ENCODE assay signal across 13 cellular contexts in genomic region chr17:78409191-78409621, GRCh38. TPM values are rescaled to one million over a fixed set of nuclear protein-coding genes. Genes with fewer than 3 reads are reported as not detected.
DNase-seq lines count a peak whose midpoint lies in the region; ATAC-seq and TF ChIP-seq lines count a peak whose summit lies in the region.
"Had no signal": no experiment of that assay in that cellular context is flagged by ENCODE, and none has a peak within 500 bp of the region (broad histone marks: within the 10 kb centered on the region; RNA-seq: fewer than 3 reads in every experiment).

No MANE protein-coding gene starts in this region.

- no peak overlapping the region for H3K4me3 ChIP-seq in neutrophil (ENCODE audit: low read depth in 1 of 2, low read length in 1 of 2)

- no peak for TF ChIP-seq CTCF in neutrophil (IDR thresholded peaks at IDR 0.05)

- H3K27me3 Mint-ChIP-seq in activated T-helper 17 cell treated with anti-CD3 and anti-CD28 coated beads, Interleukin-2, amount 50 U/mL, for 72 hours, result no peaks in the 10 kb centered on the region

- no peaks in the 10 kb centered on the region for H3K27me3 ChIP-seq in neutrophil

- H3K36me3 Mint-ChIP-seq in activated T-helper 17 cell treated with anti-CD3 and anti-CD28 coated beads, Interleukin-2, amount 50 U/mL, for 72 hours (ENCODE audit: low read depth), result peaks cover 87% of the 10 kb centered on the region

- peak; percentile 52 for DNase-seq in DMS 273 (lab: John Stamatoyannopoulos, UW; ENCODE audit: unreplicated experiment)
- DNase-seq in DMS 273 treated with DMSO at 0.1 percent for 48 hours (lab: John Stamatoyannopoulos, UW), result no peak
- DNase-seq in NCI-H187 treated with DMSO at 0.1 percent for 48 hours (lab: John Stamatoyannopoulos, UW), result peak; percentile 53
- DNase-seq in NOMO-1 treated with DMSO at 0.1 percent for 48 hours (lab: John Stamatoyannopoulos, UW; ENCODE audit: unreplicated experiment), result no peak
- DNase-seq: activated effector memory CD4-positive, alpha-beta T cell treated with anti-CD3 and anti-CD28 coated beads, Interleukin-2, amount 50 U/mL, for 16 hours; KG1; mesendoderm; stimulated activated CD4-positive, alpha-beta T cell treated with anti-CD3 and anti-CD28 coated beads, Interleukin-2, amount 100 ng/mL, for 48 hours had no signal

- H3K4me3 Mint-ChIP-seq in activated T-helper 17 cell treated with anti-CD3 and anti-CD28 coated beads, Interleukin-2, amount 50 U/mL, for 72 hours, result no peak overlapping the region

- H3K27ac ChIP-seq in neutrophil, result peak overlapping the region; percentile 31
- H3K27ac ChIP-seq: 22Rv1 had no signal

- no peaks in the 10 kb centered on the region for H3K9me3 Mint-ChIP-seq in activated T-helper 17 cell treated with anti-CD3 and anti-CD28 coated beads, Interleukin-2, amount 50 U/mL, for 72 hours

- peak overlapping the region; percentile 86 for H3K27ac Mint-ChIP-seq in activated T-helper 17 cell treated with anti-CD3 and anti-CD28 coated beads, Interleukin-2, amount 50 U/mL, for 72 hours

- peaks cover 39 to 54% of the 10 kb centered on the region in 2 experiments for H3K4me1 ChIP-seq in neutrophil (ENCODE audit: control insufficient read depth in 1 of 2, insufficient read depth in 1 of 2, low read depth in 1 of 2, low read length in 1 of 2)

- peaks cover 43% of the 10 kb centered on the region for H3K4me1 Mint-ChIP-seq in activated T-helper 17 cell treated with anti-CD3 and anti-CD28 coated beads, Interleukin-2, amount 50 U/mL, for 72 hours

- H3K9me3 ChIP-seq in neutrophil, result no peaks in the 10 kb centered on the region

- peaks cover 61% of the 10 kb centered on the region for H3K36me3 ChIP-seq in neutrophil

- no peak for ATAC-seq in activated T-helper 17 cell treated with anti-CD3 and anti-CD28 coated beads, Interleukin-2, amount 50 U/mL, for 72 hours (replicated peaks)
- ATAC-seq in HG03280 (IDR thresholded peaks at IDR 0.05; ENCODE audit: unreplicated experiment), result no peak
- no peak for ATAC-seq in HG03521 (IDR thresholded peaks at IDR 0.05; ENCODE audit: unreplicated experiment)

RNA-seq across cellular contexts. Expression of gene PGS1, which starts 30.8 kb away (rescaled TPM):
- total RNA-seq in activated T-helper 17 cell treated with anti-CD3 and anti-CD28 coated beads, Interleukin-2, amount 50 U/mL, for 72 hours, result 100 to 1,000 TPM in 1 of 2 donors, 10 to 100 TPM in 1; 76.1 to 101 TPM

RNA-seq across cellular contexts. Expression of gene SOCS3, which starts 49.3 kb away (rescaled TPM):
- 100 to 1,000 TPM; 129 to 175 TPM for total RNA-seq in activated T-helper 17 cell treated with anti-CD3 and anti-CD28 coated beads, Interleukin-2, amount 50 U/mL, for 72 hours

Comparison
In these comparisons a context has a peak if more than half of its experiments do, and no peak if none do; other contexts are left out.
1. DNase-seq: peak in DMS 273 (single experiment) and NCI-H187 treated with DMSO at 0.1 percent for 48 hours (single experiment); none in DMS 273 treated with DMSO at 0.1 percent for 48 hours (single experiment) and NOMO-1 treated with DMSO at 0.1 percent for 48 hours (single experiment).